8 cellular contexts compared by ENCODE assay signal in genomic region chr11:36377759-36378553, GRCh38.
A peak's percentile ranks its signal among the peaks of the same experiment; 100 is the strongest.
DNase-seq lines count a peak whose midpoint lies in the region; ATAC-seq and TF ChIP-seq lines count a peak whose summit lies in the region.

No MANE protein-coding gene starts in this region.

- ATAC-seq in HG03280 (IDR thresholded peaks at IDR 0.05; ENCODE audit: unreplicated experiment), result no peak

- peak overlapping the region; percentile 72 for H3K27ac ChIP-seq in RWPE1

- CTCF ChIA-PET in RWPE1 (lab: Yijun Ruan, JAX), result interaction anchor here (0.6 to 3.2 kb wide), 5 partner anchors 50 to 358 kb away, joined by 3 to 14 read pairs (median 3); partner anchors contain the start of gene PRR5L

- POLR2A ChIA-PET in RWPE1 (lab: Yijun Ruan, JAX; ENCODE audit: low non-redundant PET), result no interaction called here

- DNase-seq in GM12865 (ENCODE audit: low read depth) (no peak), RWPE1 (ENCODE audit: low spot score) (no peak), fibroblast of the aortic adventitia (ENCODE audit: low read depth) (no peak), retinal pigment epithelial cell (ENCODE audit: low read depth) (no peak), occipital lobe (lab: John Stamatoyannopoulos, UW) (no peak), NCI-H345 (lab: John Stamatoyannopoulos, UW) (no peak)
- DNase-seq in NK-92 treated with Interleukin-12 subunit alpha and Interleukin-12 subunit beta, amount 100 ng/mL, for 24 hours (lab: John Stamatoyannopoulos, UW), result no peak

- TF ChIP-seq CTCF in GM12865 (IDR thresholded peaks at IDR 0.05; ENCODE audit: insufficient read depth, low read depth, low read length, missing control alignments), result no peak
- TF ChIP-seq CTCF in RWPE1 (conservative IDR thresholded peaks at IDR 0.05; ENCODE audit: low read depth), result no peak
- no peak for TF ChIP-seq CTCF in fibroblast of the aortic adventitia (IDR thresholded peaks at IDR 0.05; ENCODE audit: insufficient read depth, low read length)
- TF ChIP-seq CTCF in retinal pigment epithelial cell (conservative IDR thresholded peaks at IDR 0.05; ENCODE audit: low read depth, low read length), result no peak

- H3K4me3 ChIP-seq in GM12865 (ENCODE audit: low read depth, low read length), result peak overlapping the region; percentile 58
- H3K4me3 ChIP-seq in fibroblast of the aortic adventitia (ENCODE audit: low read depth, low read length), result peak overlapping the region; percentile 74
- H3K4me3 ChIP-seq in retinal pigment epithelial cell (ENCODE audit: low read length), result peak overlapping the region; percentile 72
